In the genomic region with DNA sequence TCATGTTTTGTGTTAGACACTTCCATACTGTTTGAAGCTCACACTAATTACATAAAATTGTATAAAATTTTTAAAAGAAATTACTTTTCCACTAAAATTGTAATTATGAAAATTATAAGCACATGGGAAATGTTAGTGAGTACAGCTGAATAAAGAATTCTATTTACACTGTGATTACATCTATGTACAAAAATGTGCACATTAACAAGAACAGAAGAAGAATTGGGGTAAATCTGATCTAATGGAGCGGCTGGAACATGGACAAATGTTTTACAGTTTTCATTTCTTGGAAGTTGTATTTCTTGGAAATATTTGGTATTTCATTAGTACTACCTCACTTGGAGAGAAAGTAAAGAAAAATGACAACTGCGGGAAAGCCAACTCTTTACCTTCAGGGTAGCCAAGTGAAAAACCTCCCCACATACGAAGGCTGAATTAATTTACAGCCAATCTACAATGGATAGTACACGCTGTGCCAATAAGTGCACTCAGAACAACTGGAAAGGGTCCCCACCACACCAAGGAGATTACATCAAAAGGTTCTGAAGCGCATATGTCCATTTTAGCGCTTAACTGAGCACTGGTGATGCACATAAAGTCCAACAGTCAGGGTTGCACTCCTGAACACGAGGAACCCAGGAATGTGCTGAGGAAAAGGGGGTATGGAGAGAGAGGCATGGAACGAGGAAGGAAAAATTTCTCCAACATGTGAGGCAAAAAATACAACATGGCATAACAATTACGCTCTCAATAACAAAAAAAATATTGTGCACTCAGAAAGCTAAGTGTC, we compare ENCODE assay signal across 26 cellular contexts. TPM values are rescaled to one million over a fixed set of nuclear protein-coding genes. Genes with fewer than 3 reads are reported as not detected.
DNase-seq lines count a peak whose midpoint lies in the region; ATAC-seq, FAIRE-seq and TF ChIP-seq lines count a peak whose summit lies in the region.
"Had no signal": no experiment of that assay in that cellular context is flagged by ENCODE, and none has a peak within 500 bp of the region (broad histone marks: within the 10 kb centered on the region; RNA-seq: fewer than 3 reads in every experiment).

No MANE protein-coding gene starts in this region.

- no peaks in the 10 kb centered on the region for H3K36me3 Mint-ChIP-seq in chondrocyte (ENCODE audit: low read depth)
- no peaks in the 10 kb centered on the region for H3K36me3 Mint-ChIP-seq in activated CD8-positive, alpha-beta T cell treated with anti-CD3 and anti-CD28 coated beads, Interleukin-2, amount 10 ng/mL, durations not matched to agents 7 days and 5 days (ENCODE audit: low read depth)

- no peaks in the 10 kb centered on the region; the same call in 1 of the 2 replicates for H3K36me3 ChIP-seq in Panc1 (ENCODE audit: control insufficient read depth, insufficient read depth, low read length)

- H3K9me3 ChIP-seq in A549: no peaks in the 10 kb centered on the region
- H3K9me3 ChIP-seq in Panc1 (ENCODE audit: control insufficient read depth, insufficient read depth, low read depth, low read length): no peaks in the 10 kb centered on the region

- no peaks in the 10 kb centered on the region for H3K27me3 ChIP-seq in Panc1 (ENCODE audit: control insufficient read depth, insufficient read depth, low read length)
- H3K27me3 ChIP-seq: BLaER1 treated with 17β-estradiol and CSF1 and Interleukin-3, amounts not matched to agents 10 nM and 100 nM had no signal

- 75% methylated on average over 9 of the region's 9 CpGs for WGBS in A549 (ENCODE audit: missing lambda C conversion rate)

- CTCF ChIA-PET in A549 (lab: Yijun Ruan, JAX) (no interaction called here), Panc1 (lab: Charles Lee) (no interaction called here)
- CTCF ChIA-PET in activated CD8-positive, alpha-beta T cell treated with anti-CD3 and anti-CD28 coated beads, Interleukin-2, amount 10 ng/mL, durations not matched to agents 7 days and 5 days (lab: Charles Lee): no interaction called here

- TF ChIP-seq RAD21 in A549 (conservative IDR thresholded peaks at IDR 0.05 in 1 of 2, IDR thresholded peaks at IDR 0.05 in 1 of 2): no peak

- H3K4me3 ChIP-seq in A549 (no peak overlapping the region), Panc1 (ENCODE audit: low read depth in 2 of 2, low read length in 2 of 2) (no peak overlapping the region)
- H3K4me3 ChIP-seq: BLaER1 treated with 17β-estradiol and CSF1 and Interleukin-3, amounts not matched to agents 10 nM and 100 nM had no signal

- DNase-seq in A549 (ENCODE audit: low read depth in 1 of 2, low spot score in 1 of 2) (no peak), Panc1 (ENCODE audit: low read depth, low spot score) (no peak), chondrocyte (ENCODE audit: low spot score) (no peak), NCI-H146 treated with DMSO at 0.1 percent for 48 hours (lab: John Stamatoyannopoulos, UW; ENCODE audit: unreplicated experiment) (no peak)
- DNase-seq in activated CD8-positive, alpha-beta T cell treated with anti-CD3 and anti-CD28 coated beads, Interleukin-2, amount 10 ng/mL, durations not matched to agents 7 days and 5 days: no peak
- DNase-seq: AML-193; CD4-positive, alpha-beta T cell; DMS 273 treated with DMSO at 0.1 percent for 48 hours; DMS79; GOT3; HCEC 1CT; Kasumi-1; NCI-H1092 treated with DMSO at 0.1 percent for 48 hours; NCI-H1436; NCI-H187 treated with DMSO at 0.1 percent for 48 hours; NCI-H2107; NCI-H446; NCI-H526 treated with DMSO at 0.1 percent for 48 hours; SHP77 treated with DMSO at 0.1 percent for 48 hours; T-helper 2 cell had no signal

- TF ChIP-seq CTCF in A549 (IDR thresholded peaks at IDR 0.05) (no peak), Panc1 (IDR thresholded peaks at IDR 0.05) (no peak), chondrocyte (IDR thresholded peaks at IDR 0.05) (no peak)

- TF ChIP-seq POLR2A in A549 (IDR thresholded peaks at IDR 0.05; ENCODE audit: low read length): no peak

- no peaks in the 10 kb centered on the region for H3K27me3 Mint-ChIP-seq in chondrocyte (ENCODE audit: low read depth)
- no peaks in the 10 kb centered on the region for H3K27me3 Mint-ChIP-seq in activated CD8-positive, alpha-beta T cell treated with anti-CD3 and anti-CD28 coated beads, Interleukin-2, amount 10 ng/mL, durations not matched to agents 7 days and 5 days (ENCODE audit: low read depth)
- H3K27me3 Mint-ChIP-seq: CD4-positive, alpha-beta T cell had no signal

- peaks cover 100% of the 10 kb centered on the region for H3K4me1 ChIP-seq in A549
- peaks cover 89% of the 10 kb centered on the region for H3K4me1 ChIP-seq in Panc1 (ENCODE audit: control insufficient read depth, insufficient read depth, low read length)

- in situ Hi-C loops in Panc1 (cut with HindIII; ENCODE audit: low pct_unique_long_range_greater_than_20kb, low sequenced_read_pairs): no loop called here

- FAIRE-seq in A549 (lab: Jason Lieb, UNC) (no peak), G401.6 (lab: Jason Lieb, UNC) (peak; percentile 48)
- FAIRE-seq: GM12892 had no signal

- ATAC-seq in A549 (no peak), Panc1 (no peak), GM21717 (IDR thresholded peaks at IDR 0.05; ENCODE audit: unreplicated experiment) (no peak), GM18873 (IDR thresholded peaks at IDR 0.05; ENCODE audit: low FRiP score, unreplicated experiment) (no peak)
- ATAC-seq in activated CD8-positive, alpha-beta T cell treated with anti-CD3 and anti-CD28 coated beads, Interleukin-2, amount 10 ng/mL, durations not matched to agents 7 days and 5 days: no peak

- POLR2A ChIA-PET in A549 (lab: Yijun Ruan, JAX) (no interaction called here), Panc1 (lab: Charles Lee) (no interaction called here)
- POLR2A ChIA-PET in activated CD8-positive, alpha-beta T cell treated with anti-CD3 and anti-CD28 coated beads, Interleukin-2, amount 10 ng/mL, durations not matched to agents 7 days and 5 days (lab: Charles Lee): no interaction called here

- H3K4me2 ChIP-seq in A549: peak overlapping the region; percentile 28; the same call in 1 of the 3 replicates

- H3K27ac ChIP-seq in A549 (no peak overlapping the region), Panc1 (ENCODE audit: low read length) (peak overlapping the region; percentile 8; the same call in 1 of the 2 replicates)
- H3K27ac ChIP-seq: BLaER1 treated with 17β-estradiol and CSF1 and Interleukin-3, amounts not matched to agents 10 nM and 100 nM; RWPE1 had no signal

- H3K9me3 Mint-ChIP-seq in chondrocyte (ENCODE audit: low read depth): no peaks in the 10 kb centered on the region
- no peaks in the 10 kb centered on the region for H3K9me3 Mint-ChIP-seq in activated CD8-positive, alpha-beta T cell treated with anti-CD3 and anti-CD28 coated beads, Interleukin-2, amount 10 ng/mL, durations not matched to agents 7 days and 5 days (ENCODE audit: insufficient read depth)
- H3K9me3 Mint-ChIP-seq: CD4-positive, alpha-beta T cell had no signal

- H3K4me1 Mint-ChIP-seq in chondrocyte (ENCODE audit: low read depth): peaks cover 74% of the 10 kb centered on the region
- peaks cover 22% of the 10 kb centered on the region for H3K4me1 Mint-ChIP-seq in activated CD8-positive, alpha-beta T cell treated with anti-CD3 and anti-CD28 coated beads, Interleukin-2, amount 10 ng/mL, durations not matched to agents 7 days and 5 days (ENCODE audit: low read depth)

- no peak for TF ChIP-seq EP300 in A549 (IDR thresholded peaks at IDR 0.05)

- BruUV-seq in Panc1 (replicated peaks; lab: Mats Ljungman, UMichigan): no TSS peak

- peak overlapping the region; percentile 70 for H3K27ac Mint-ChIP-seq in chondrocyte (ENCODE audit: unreplicated experiment)
- H3K27ac Mint-ChIP-seq in activated CD8-positive, alpha-beta T cell treated with anti-CD3 and anti-CD28 coated beads, Interleukin-2, amount 10 ng/mL, durations not matched to agents 7 days and 5 days: no peak overlapping the region
- H3K27ac Mint-ChIP-seq: CD4-positive, alpha-beta T cell had no signal

- H3K4me3 Mint-ChIP-seq in chondrocyte (ENCODE audit: unreplicated experiment): no peak overlapping the region
- no peak overlapping the region for H3K4me3 Mint-ChIP-seq in activated CD8-positive, alpha-beta T cell treated with anti-CD3 and anti-CD28 coated beads, Interleukin-2, amount 10 ng/mL, durations not matched to agents 7 days and 5 days
- H3K4me3 Mint-ChIP-seq: CD4-positive, alpha-beta T cell had no signal

- intact Hi-C loops in Panc1 (cut with micrococcal nuclease; ENCODE audit: unreplicated experiment): no loop called here

TF ChIP-seq in A549, 52 proteins besides CTCF, POLR2A, EP300 and RAD21:
- no peak for TF ChIP-seq JUN (IDR thresholded peaks at IDR 0.05)
- no peak for TF ChIP-seq MAFK (IDR thresholded peaks at IDR 0.05; ENCODE audit: partially characterized antibody)
- no peak for TF ChIP-seq HEYL (CRISPR knock-in tag; IDR thresholded peaks at IDR 0.05)
- no peak for TF ChIP-seq ESRRA (IDR thresholded peaks at IDR 0.05; ENCODE audit: borderline replicate concordance, low read length)
- TF ChIP-seq MAZ (IDR thresholded peaks at IDR 0.05; ENCODE audit: borderline replicate concordance, low read depth, low read length): no peak
- no peak for TF ChIP-seq NFE2L2 (conservative IDR thresholded peaks at IDR 0.05; ENCODE audit: low read length)
- TF ChIP-seq KDM1A (IDR thresholded peaks at IDR 0.05; ENCODE audit: low read depth): no peak
- TF ChIP-seq, protein P1, sequence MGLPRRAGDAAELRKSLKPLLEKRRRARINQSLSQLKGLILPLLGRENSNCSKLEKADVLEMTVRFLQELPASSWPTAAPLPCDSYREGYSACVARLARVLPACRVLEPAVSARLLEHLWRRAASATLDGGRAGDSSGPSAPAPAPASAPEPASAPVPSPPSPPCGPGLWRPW (IDR thresholded peaks at IDR 0.05): no peak
- TF ChIP-seq TFCP2L1 (CRISPR knock-in tag; IDR thresholded peaks at IDR 0.05): no peak
- no peak for TF ChIP-seq CHD2 (IDR thresholded peaks at IDR 0.05; ENCODE audit: low read length, partially characterized antibody)
- TF ChIP-seq SREBF2 (IDR thresholded peaks at IDR 0.05): no peak
- TF ChIP-seq HOXA7 (CRISPR knock-in tag; IDR thresholded peaks at IDR 0.05): no peak
- no peak for TF ChIP-seq SMC3 (IDR thresholded peaks at IDR 0.05)

RNA-seq across cellular contexts. Expression of gene MED13L, which starts 17.5 kb away (rescaled TPM):
- polyA plus RNA-seq in A549 (2011; rRNA removed) (126 and 134 TPM in 2 replicates), A549 (2017; fragmentation: RNase III; extraction: RNeasy Plus Mini Kit Qiagen cat#74134 plus additional on column Dnase treatment) (23.2 to 27.7 TPM (median 25.9 TPM) in 3 replicates)
- polyA plus RNA-seq in A549 (2012; cell fraction: cytosol; rRNA removed): 21.5 and 29.3 TPM in 2 replicates
- polyA plus RNA-seq in A549 (2012; cell fraction: nucleus; rRNA removed): 22.3 and 36.4 TPM in 2 replicates
- polyA minus RNA-seq in A549 (2011; rRNA and poly(A)+ RNA removed): 321 and 335 TPM in 2 replicates
- total RNA-seq in Panc1 (2021; ENCODE audit: unreplicated experiment) (170 TPM), chondrocyte (154 to 211 TPM (median 162 TPM) in 3 replicates)
- 34.4 TPM for polyA plus RNA-seq in Panc1 (2012; ENCODE audit: insufficient read length)
- total RNA-seq in activated CD8-positive, alpha-beta T cell treated with anti-CD3 and anti-CD28 coated beads, Interleukin-2, amount 10 ng/mL, durations not matched to agents 7 days and 5 days: 10 to 100 TPM; 74.7 to 76.9 TPM
